In the genomic region with DNA sequence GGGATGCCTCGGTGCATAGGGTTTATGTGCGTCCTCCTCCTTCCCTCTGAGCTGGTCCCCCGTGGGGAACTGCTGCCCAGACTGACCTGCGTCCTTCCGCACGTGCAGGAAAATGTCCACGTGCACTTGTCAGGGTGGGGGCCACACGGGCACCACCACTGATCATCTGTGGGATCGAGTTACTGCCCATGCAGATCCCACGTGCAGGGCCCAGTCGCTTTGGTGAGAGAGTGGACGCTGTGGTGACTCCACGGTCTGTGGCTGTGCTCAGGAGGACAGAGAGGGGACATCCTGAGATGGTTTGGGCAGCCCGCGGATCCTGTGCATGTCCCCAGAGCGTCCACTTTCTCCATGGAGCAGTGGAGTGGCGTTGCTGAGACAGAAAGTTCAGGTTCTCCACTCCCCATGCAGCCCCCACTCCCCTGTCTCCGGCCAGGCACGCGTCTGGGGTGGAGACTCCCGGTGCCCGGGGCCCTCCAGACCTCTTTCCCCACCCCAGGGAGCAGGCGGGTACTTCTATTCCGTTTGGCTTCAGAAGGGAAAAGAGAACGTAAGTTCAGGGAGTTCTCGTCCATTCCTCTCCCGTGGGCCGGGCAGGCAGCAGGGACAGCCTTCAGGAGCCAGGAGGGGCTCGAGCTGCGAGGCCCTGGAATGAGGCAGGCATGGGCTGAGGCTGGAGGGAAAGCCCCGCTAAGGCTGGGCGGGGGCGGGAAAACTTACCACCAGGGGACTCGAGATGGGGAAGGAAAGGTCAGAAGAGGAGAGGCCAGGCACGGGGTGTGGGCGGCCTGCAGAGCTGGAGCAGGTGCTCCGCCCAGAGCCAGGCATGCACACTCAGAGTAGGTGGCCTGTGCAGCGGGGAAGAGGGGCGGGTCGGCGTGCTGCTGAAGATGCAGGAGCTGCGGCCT, we compare ENCODE assay signal across 14 cellular contexts. TPM values are rescaled to one million over a fixed set of nuclear protein-coding genes. Genes with fewer than 3 reads are reported as not detected.
DNase-seq lines count a peak whose midpoint lies in the region; FAIRE-seq and TF ChIP-seq lines count a peak whose summit lies in the region.
"Had no signal": no experiment of that assay in that cellular context is flagged by ENCODE, and none has a peak within 500 bp of the region (broad histone marks: within the 10 kb centered on the region; RNA-seq: fewer than 3 reads in every experiment).

No MANE protein-coding gene starts in this region.

- peaks cover 4% of the 10 kb centered on the region for H3F3A ChIP-seq in smooth muscle cell (ENCODE audit: low read depth)

- no peak overlapping the region for H3K27ac ChIP-seq in CD8-positive, alpha-beta memory T cell (ENCODE audit: low read depth, low read length)
- H3K27ac ChIP-seq in tibial artery (no peak overlapping the region), smooth muscle cell (ENCODE audit: low read depth) (no peak overlapping the region)
- H3K27ac ChIP-seq: SJSA1 had no signal

- H3K9ac ChIP-seq in smooth muscle cell (ENCODE audit: low read depth): no peak overlapping the region

- WGBS in smooth muscle cell (ENCODE audit: low lambda C conversion rate): 84% methylated on average over 42 of the region's 42 CpGs

- H3K27me3 Mint-ChIP-seq in CD8-positive, alpha-beta memory T cell: peaks cover 0 to 4% of the 10 kb centered on the region in 2 donors

- POLR2A ChIA-PET in GM10248 (lab: Yijun Ruan, JAX): no interaction called here
- POLR2A ChIA-PET in CD8-positive, alpha-beta memory T cell (lab: Charles Lee): no interaction called here

- CTCF ChIA-PET in GM10248 (lab: Yijun Ruan, JAX): interaction anchor here (1.2 kb wide), 1 partner anchor 8 kb away, joined by 3 read pairs; no protein-coding TSS in a partner anchor
- CTCF ChIA-PET in CD8-positive, alpha-beta memory T cell (lab: Charles Lee): no interaction called here

- H3K9me3 ChIP-seq in CD8-positive, alpha-beta memory T cell (ENCODE audit: low read length): no peaks in the 10 kb centered on the region
- H3K9me3 ChIP-seq in tibial artery (no peaks in the 10 kb centered on the region), smooth muscle cell (replicated peaks; ENCODE audit: low read depth) (no peaks in the 10 kb centered on the region)
- H3K9me3 ChIP-seq: SJSA1 had no signal

- H3K4me1 ChIP-seq in CD8-positive, alpha-beta memory T cell (ENCODE audit: insufficient read depth, low read length): peaks cover 2% of the 10 kb centered on the region
- H3K4me1 ChIP-seq in tibial artery (peaks cover 0 to 59% (median 16%) of the 10 kb centered on the region in 4 donors), smooth muscle cell (ENCODE audit: low read depth) (peaks cover 7% of the 10 kb centered on the region)

- no peak overlapping the region for H3K4me3 Mint-ChIP-seq in CD8-positive, alpha-beta memory T cell
- H3K4me3 Mint-ChIP-seq: activated T-helper 1 cell treated with anti-CD3 and anti-CD28 coated beads, Interleukin-12 subunit alpha, Interleukin-12 subunit beta, Interleukin-2, Interleukin-4 antibody, amounts not matched to agents 30 ng/mL and 10 ng/mL and 1 ng/mL, durations not matched to agents 14 hours and 24 hours and 36 hours had no signal

- H3K36me3 ChIP-seq in CD8-positive, alpha-beta memory T cell (ENCODE audit: insufficient read depth, low read length): no peaks in the 10 kb centered on the region
- no peaks in the 10 kb centered on the region for H3K36me3 ChIP-seq in tibial artery
- H3K36me3 ChIP-seq in smooth muscle cell (ENCODE audit: low read depth): no peaks in the 10 kb centered on the region
- H3K36me3 ChIP-seq: SJSA1 had no signal

- H3K79me2 ChIP-seq in smooth muscle cell (ENCODE audit: low read depth): peaks cover 4% of the 10 kb centered on the region

- H3K4me1 Mint-ChIP-seq in CD8-positive, alpha-beta memory T cell: peaks cover 11 to 14% (median 12%) of the 10 kb centered on the region in 3 donors

- no peak overlapping the region for H3K4me2 ChIP-seq in smooth muscle cell

- DNase-seq in GM10248 (ENCODE audit: extremely low spot score): peak; percentile 49
- DNase-seq in NCI-H510A treated with DMSO at 0.1 percent for 48 hours (lab: John Stamatoyannopoulos, UW): peak; percentile 87
- peak; percentile 80 for DNase-seq in islet precursor cell
- DNase-seq in retina: peak; percentile 72
- DNase-seq in CD8-positive, alpha-beta memory T cell: no peak
- no peak for DNase-seq in tibial artery
- DNase-seq in D721Med (ENCODE audit: insufficient read length, low spot score): no peak
- DNase-seq in smooth muscle cell (lab: John Stamatoyannopoulos, UW; ENCODE audit: unreplicated experiment): no peak
- DNase-seq: erythroblast, Kasumi-1 had no signal

- intact Hi-C loops in tibial artery (cut with DNase I; ENCODE audit: low total_unique reads): loop anchor here (10.0 kb wide), 1 partner anchor 46 kb away; no protein-coding TSS in a partner anchor

- no peak overlapping the region for H2AFZ ChIP-seq in smooth muscle cell (ENCODE audit: low read depth)

- TF ChIP-seq CTCF in GM10248 (IDR thresholded peaks at IDR 0.05; ENCODE audit: control extremely low read depth, extremely low read depth, low read depth, missing control alignments) (no peak), tibial artery (IDR thresholded peaks at IDR 0.05) (no peak), D721Med (IDR thresholded peaks at IDR 0.05; ENCODE audit: insufficient read depth, missing control alignments) (no peak), smooth muscle cell (IDR thresholded peaks at IDR 0.05; ENCODE audit: borderline replicate concordance, insufficient read depth, poor library complexity, severe bottlenecking) (no peak)

- H3K27ac Mint-ChIP-seq in CD8-positive, alpha-beta memory T cell: no peak overlapping the region
- H3K27ac Mint-ChIP-seq: activated T-helper 1 cell treated with anti-CD3 and anti-CD28 coated beads, Interleukin-12 subunit alpha, Interleukin-12 subunit beta, Interleukin-2, Interleukin-4 antibody, amounts not matched to agents 30 ng/mL and 10 ng/mL and 1 ng/mL, durations not matched to agents 14 hours and 24 hours and 36 hours had no signal

- H3K27me3 ChIP-seq in CD8-positive, alpha-beta memory T cell (ENCODE audit: insufficient read depth, low read length, poor library complexity, severe bottlenecking): no peaks in the 10 kb centered on the region
- H3K27me3 ChIP-seq in tibial artery (no peaks in the 10 kb centered on the region), smooth muscle cell (ENCODE audit: low read depth) (no peaks in the 10 kb centered on the region)
- H3K27me3 ChIP-seq: SJSA1 had no signal

- H3K9me3 Mint-ChIP-seq in CD8-positive, alpha-beta memory T cell: no peaks in the 10 kb centered on the region
- H3K9me3 Mint-ChIP-seq: activated T-helper 1 cell treated with anti-CD3 and anti-CD28 coated beads, Interleukin-12 subunit alpha, Interleukin-12 subunit beta, Interleukin-2, Interleukin-4 antibody, amounts not matched to agents 30 ng/mL and 10 ng/mL and 1 ng/mL, durations not matched to agents 14 hours and 24 hours and 36 hours had no signal

- H3K36me3 Mint-ChIP-seq in CD8-positive, alpha-beta memory T cell: no peaks in the 10 kb centered on the region

- no peak overlapping the region for H3K4me3 ChIP-seq in CD8-positive, alpha-beta memory T cell (ENCODE audit: low read length)
- H3K4me3 ChIP-seq in tibial artery (no peak overlapping the region), smooth muscle cell (no peak overlapping the region)
- H3K4me3 ChIP-seq: SJSA1 had no signal

- no peaks in the 10 kb centered on the region for H4K20me1 ChIP-seq in smooth muscle cell (ENCODE audit: low read depth)

- no peak for FAIRE-seq in D721Med (lab: Jason Lieb, UNC)
- FAIRE-seq: bronchial epithelial cell, H54 had no signal

RNA-seq across cellular contexts. Expression of a gene that starts 59.9 kb away (rescaled TPM):
- not detected for total RNA-seq in CD8-positive, alpha-beta memory T cell
- polyA plus RNA-seq in CD8-positive, alpha-beta memory T cell: not detected
- total RNA-seq in smooth muscle cell: 21.6 and 31.1 TPM in 2 replicates
- 9.0 and 20.5 TPM in 2 replicates for polyA plus RNA-seq in smooth muscle cell

Comparison
In these comparisons a context has a peak if more than half of its experiments do, and no peak if none do; other contexts are left out.
1. DNase-seq: peak in GM10248 (single experiment), NCI-H510A treated with DMSO at 0.1 percent for 48 hours (single experiment), islet precursor cell (single experiment) and retina (single experiment); none in CD8-positive, alpha-beta memory T cell (0 of 5), tibial artery (0 of 2), D721Med (single experiment) and smooth muscle cell (single experiment).
2. RNA of a gene that starts 59.9 kb away (total RNA-seq): 21.6 to 31.1 TPM in smooth muscle cell; not detected in CD8-positive, alpha-beta memory T cell; every median in the first group is over 10 times any median in the second.